Comparison of ENCODE assay signal across 1 cellular context in genomic region chrX:150449313-150449712, GRCh38.
TF ChIP-seq lines count a peak whose summit lies in the region.

No MANE protein-coding gene starts in this region.

TF ChIP-seq in Ishikawa, 13 proteins besides CTCF, POLR2A, EP300 and RAD21 (continued from another document):
- TF ChIP-seq REST (IDR thresholded peaks at IDR 0.05; ENCODE audit: low read depth) (no peak), ZBTB7A (IDR thresholded peaks at IDR 0.05; ENCODE audit: low read depth) (no peak), FOXM1 (IDR thresholded peaks at IDR 0.05; ENCODE audit: borderline replicate concordance, low read depth) (no peak), CREB1 (IDR thresholded peaks at IDR 0.05; ENCODE audit: low read depth) (no peak), YY1 (IDR thresholded peaks at IDR 0.05; ENCODE audit: low read depth) (no peak), CEBPB (IDR thresholded peaks at IDR 0.05) (no peak)
